ENCODE assay signal across 23 cellular contexts in genomic region chr19:32539240-32539916, GRCh38.
"Had no signal": no experiment of that assay in that cellular context is flagged by ENCODE, and none has a peak within 500 bp of the region (broad histone marks: within the 10 kb centered on the region; RNA-seq: fewer than 3 reads in every experiment).

No MANE protein-coding gene starts in this region.

- H3K79me2 ChIP-seq: parathyroid adenoma had no signal

- H3K27me3 ChIP-seq: neural progenitor cell, right atrium auricular region, sigmoid colon, tibial nerve, upper lobe of left lung had no signal

- H3K27ac ChIP-seq: neural progenitor cell, parathyroid adenoma, right atrium auricular region, sigmoid colon, thoracic aorta, tibial nerve, upper lobe of left lung had no signal

- H3K4me1 ChIP-seq: neural progenitor cell, right atrium auricular region, sigmoid colon, tibial nerve, upper lobe of left lung had no signal

- H3K9me3 ChIP-seq: right atrium auricular region, thoracic aorta had no signal

- ATAC-seq: effector memory CD8-positive, alpha-beta T cell; left colon; naive thymus-derived CD4-positive, alpha-beta T cell; stimulated activated memory B cell treated with anti-CD40 and anti-IgM and Interleukin-4, amounts not matched to agents 10 μg/mL and 1 μg/mL and 100 μg/mL, for 72 hours; stimulated activated naive CD8-positive, alpha-beta T cell treated with anti-CD3 and anti-CD28 coated beads, Interleukin-15, Interleukin-2, amounts not matched to agents 100 U/mL and 50 U/mL, for 24 hours had no signal

- H3K36me3 ChIP-seq: neural progenitor cell, right atrium auricular region, sigmoid colon, thoracic aorta, tibial nerve, upper lobe of left lung had no signal

- H3K9ac ChIP-seq: neural progenitor cell, parathyroid adenoma had no signal

- FAIRE-seq: endometrium, frontal cortex, urothelium cell line had no signal

- H3K4me3 ChIP-seq: neural progenitor cell, right atrium auricular region, sigmoid colon, thoracic aorta, tibial nerve, upper lobe of left lung had no signal

- H3K4me2 ChIP-seq: neural progenitor cell had no signal

- DNase-seq: cortex of kidney; effector memory CD8-positive, alpha-beta T cell; hypothalamus; immature natural killer cell; kidney glomerular epithelial cell; left colon; mesendoderm; midbrain; naive thymus-derived CD4-positive, alpha-beta T cell; sigmoid colon; stimulated activated CD4-positive, alpha-beta T cell treated with anti-CD3 and anti-CD28 coated beads, Interleukin-2, amount 100 ng/mL, for 24 hours; stimulated activated CD4-positive, alpha-beta T cell treated with anti-CD3 and anti-CD28 coated beads, Interleukin-4, amount 100 ng/mL, for 24 hours; stimulated activated naive CD8-positive, alpha-beta T cell treated with anti-CD3 and anti-CD28 coated beads, Interleukin-15, Interleukin-2, amounts not matched to agents 100 U/mL and 50 U/mL, for 24 hours; upper lobe of left lung had no signal

- H2AFZ ChIP-seq: neural progenitor cell, parathyroid adenoma had no signal
